21 cellular contexts compared by ENCODE assay signal in the genomic region with DNA sequence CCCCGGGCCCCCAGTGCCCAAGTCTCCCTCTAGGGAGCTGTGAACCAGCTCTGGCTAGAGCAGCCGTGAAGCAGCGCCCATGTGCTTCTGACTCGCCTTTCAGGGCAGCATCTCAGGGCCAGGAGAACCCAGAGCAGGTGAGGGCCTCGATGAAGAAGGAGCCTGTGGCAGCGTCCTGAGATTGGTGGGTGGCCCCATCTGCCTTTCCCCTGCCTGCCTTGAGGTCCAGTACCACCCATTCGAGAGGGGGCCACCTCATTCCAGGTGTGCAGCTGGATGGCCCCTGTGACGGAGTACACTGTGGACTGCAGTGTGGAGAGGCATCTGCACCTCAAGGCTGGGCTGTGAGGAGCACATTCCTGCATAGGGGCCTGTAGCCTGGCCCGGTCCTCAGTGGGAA.
DNase-seq lines count a peak whose midpoint lies in the region; ATAC-seq, FAIRE-seq and TF ChIP-seq lines count a peak whose summit lies in the region.
"Had no signal": no experiment of that assay in that cellular context is flagged by ENCODE, and none has a peak within 500 bp of the region (broad histone marks: within the 10 kb centered on the region; RNA-seq: fewer than 3 reads in every experiment).

No MANE protein-coding gene starts in this region.

- DNase-seq in activated naive CD4-positive, alpha-beta T cell treated with anti-CD3 and anti-CD28 coated beads, Interleukin-2, amount 50 U/mL, for 72 hours (ENCODE audit: low spot score in 2 of 2): no peak
- no peak for DNase-seq in activated naive CD4-positive, alpha-beta T cell treated with Interleukin-2 at 50 U/mL for 16 hours
- DNase-seq in K562 (ENCODE audit: extremely low read depth in 1 of 4, low spot score in 3 of 4): no peak
- no peak for DNase-seq in stimulated activated effector memory CD8-positive, alpha-beta T cell treated with anti-CD3 and anti-CD28 coated beads, Interleukin-12 subunit alpha, Interleukin-12 subunit beta, amount 100 ng/mL, for 72 hours (ENCODE audit: low spot score in 2 of 2)
- DNase-seq in stimulated activated CD4-positive, alpha-beta T cell treated with anti-CD3 and anti-CD28 coated beads, Interleukin-15, amount 100 ng/mL, for 24 hours: no peak
- DNase-seq: BE2C; CD8-positive, alpha-beta T cell; COR-L47; DMS153; DMS79 treated with DMSO at 0.1 percent for 48 hours; EL had no signal

- no peak overlapping the region for H3K27ac ChIP-seq in K562 (ENCODE audit: extremely low read depth, low read depth, low read length)
- H3K27ac ChIP-seq: C4-2B had no signal

- in situ Hi-C loops in K562 (cut with MboI): no loop called here

- H3K4me3 Mint-ChIP-seq in stimulated activated effector memory CD8-positive, alpha-beta T cell treated with anti-CD3 and anti-CD28 coated beads, Interleukin-12 subunit alpha, Interleukin-12 subunit beta, amount 100 ng/mL, for 72 hours: no peak overlapping the region
- H3K4me3 Mint-ChIP-seq: CD8-positive, alpha-beta T cell had no signal

- no peak overlapping the region for H3K4me3 ChIP-seq in K562

- H3K9me1 ChIP-seq in K562 (ENCODE audit: control insufficient read depth, insufficient read depth, low read length): peaks cover 4% of the 10 kb centered on the region

- H3K27me3 ChIP-seq in K562 (ENCODE audit: control insufficient read depth in 2 of 2, insufficient read depth in 2 of 2, low read length in 2 of 2): no peaks in the 10 kb centered on the region
- H3K27me3 ChIP-seq: BE2C had no signal

- peak; percentile 12 for TF ChIP-seq POLR2A in GM19193 (IDR thresholded peaks at IDR 0.05; ENCODE audit: extremely low read depth, insufficient read depth, insufficient read length)
- no peak for TF ChIP-seq POLR2A in K562 (conservative IDR thresholded peaks at IDR 0.05)

- no peak for TF ChIP-seq RAD21 in K562 (CRISPR knock-in tag; conservative IDR thresholded peaks at IDR 0.05 in 1 of 2, IDR thresholded peaks at IDR 0.05 in 1 of 2)

- peaks cover 25 to 53% of the 10 kb centered on the region in 2 donors for H3K36me3 Mint-ChIP-seq in activated naive CD4-positive, alpha-beta T cell treated with anti-CD3 and anti-CD28 coated beads, Interleukin-2, amount 50 U/mL, for 72 hours
- H3K36me3 Mint-ChIP-seq in stimulated activated effector memory CD8-positive, alpha-beta T cell treated with anti-CD3 and anti-CD28 coated beads, Interleukin-12 subunit alpha, Interleukin-12 subunit beta, amount 100 ng/mL, for 72 hours: peaks cover 83% of the 10 kb centered on the region

- H4K20me1 ChIP-seq in K562 (replicated peaks; ENCODE audit: control insufficient read depth, insufficient read depth, low read length): no peaks in the 10 kb centered on the region; the same call in 1 of the 2 replicates

- TF ChIP-seq EP300 in K562 (IDR thresholded peaks at IDR 0.05; ENCODE audit: low read length): no peak

- no peak for TF ChIP-seq CTCF in K562 (IDR thresholded peaks at IDR 0.05 in 2 of 3, conservative IDR thresholded peaks at IDR 0.05 in 1 of 3; ENCODE audit: insufficient read depth in 2 of 3, low read depth in 1 of 3, low read length in 3 of 3)

- intact Hi-C loops in K562 (cut with micrococcal nuclease): no loop called here

- peaks cover 72% of the 10 kb centered on the region; the same call in 2 of the 3 replicates for H3K36me3 ChIP-seq in K562 (ENCODE audit: control insufficient read depth, insufficient read depth, low read length)

- H3K4me1 ChIP-seq in K562 (replicated peaks in 1 of 2; ENCODE audit: control insufficient read depth in 2 of 2, insufficient read depth in 2 of 2, low read length in 2 of 2): peaks cover 0 to 5% of the 10 kb centered on the region in 2 experiments; a peak in 2 of 5 replicates
- H3K4me1 ChIP-seq: BE2C had no signal

- H3K4me2 ChIP-seq in K562 (ENCODE audit: insufficient read depth, low read length): no peak overlapping the region

- 80% methylated on average over 7 of the region's 9 CpGs for WGBS in K562 (ENCODE audit: insufficient coverage, low coverage, missing lambda C conversion rate)

- BruUV-seq in K562 (replicated peaks; lab: Mats Ljungman, UMichigan): no TSS peak

- H3K9me3 ChIP-seq in K562 (replicated peaks; ENCODE audit: control insufficient read depth, insufficient read depth, low read depth, low read length): no peaks in the 10 kb centered on the region
- H3K9me3 ChIP-seq: BE2C had no signal

- H3K4me1 Mint-ChIP-seq in stimulated activated effector memory CD8-positive, alpha-beta T cell treated with anti-CD3 and anti-CD28 coated beads, Interleukin-12 subunit alpha, Interleukin-12 subunit beta, amount 100 ng/mL, for 72 hours: peaks cover 50% of the 10 kb centered on the region

- CTCF ChIA-PET in K562 (lab: Yijun Ruan, JAX; ENCODE audit: low intra/inter-chr PET ratio): no interaction called here

- POLR2A ChIA-PET in K562 (lab: Yijun Ruan, JAX): no interaction called here

- H3K79me2 ChIP-seq in K562 (ENCODE audit: control insufficient read depth, insufficient read depth, low read length): peaks cover 12% of the 10 kb centered on the region

- no peak for FAIRE-seq in K562 (lab: Jason Lieb, UNC)
- FAIRE-seq: A204.1, D721Med, G401.6, GM12891, GM19239, HTR-8/SVneo had no signal

- no peak overlapping the region for H2AFZ ChIP-seq in K562 (ENCODE audit: low read depth, low read length)

- no peak overlapping the region; a peak in 1 of 4 replicates for H3K9ac ChIP-seq in K562 (ENCODE audit: insufficient read depth in 1 of 2, low read depth in 2 of 2, low read length in 2 of 2)

- H3K27ac Mint-ChIP-seq in activated naive CD4-positive, alpha-beta T cell treated with anti-CD3 and anti-CD28 coated beads, Interleukin-2, amount 50 U/mL, for 72 hours: peak overlapping the region; percentile 36 to 68
- H3K27ac Mint-ChIP-seq in stimulated activated effector memory CD8-positive, alpha-beta T cell treated with anti-CD3 and anti-CD28 coated beads, Interleukin-12 subunit alpha, Interleukin-12 subunit beta, amount 100 ng/mL, for 72 hours: peak overlapping the region; percentile 37
- H3K27ac Mint-ChIP-seq: CD8-positive, alpha-beta T cell had no signal

- ATAC-seq in activated naive CD4-positive, alpha-beta T cell treated with anti-CD3 and anti-CD28 coated beads, Interleukin-2, amount 50 U/mL, for 72 hours: peak in 1 of 2 donors; percentile 3
- ATAC-seq in K562: no peak
- ATAC-seq in stimulated activated effector memory CD8-positive, alpha-beta T cell treated with anti-CD3 and anti-CD28 coated beads, Interleukin-12 subunit alpha, Interleukin-12 subunit beta, amount 100 ng/mL, for 72 hours: no peak
- ATAC-seq in GM18498 (IDR thresholded peaks at IDR 0.05; ENCODE audit: unreplicated experiment): no peak
- ATAC-seq: CD8-positive, alpha-beta T cell; HCT116 had no signal

- H3K9me3 Mint-ChIP-seq in activated naive CD4-positive, alpha-beta T cell treated with anti-CD3 and anti-CD28 coated beads, Interleukin-2, amount 50 U/mL, for 72 hours: peaks cover 0 to 3% of the 10 kb centered on the region in 2 donors
- H3K9me3 Mint-ChIP-seq in stimulated activated effector memory CD8-positive, alpha-beta T cell treated with anti-CD3 and anti-CD28 coated beads, Interleukin-12 subunit alpha, Interleukin-12 subunit beta, amount 100 ng/mL, for 72 hours: no peaks in the 10 kb centered on the region
- H3K9me3 Mint-ChIP-seq: CD8-positive, alpha-beta T cell had no signal

TF ChIP-seq in K562, 482 proteins besides CTCF, POLR2A, EP300 and RAD21:
- TF ChIP-seq POU5F1 (IDR thresholded peaks at IDR 0.05; ENCODE audit: borderline replicate concordance, low read depth, low read length, partially characterized antibody) (no peak), RBFOX2 (IDR thresholded peaks at IDR 0.05; ENCODE audit: low read depth, low read length) (0 out of 2 replicates have a peak, but pooled peaks have one; percentile 19), RBM39 (optimal IDR thresholded peaks at IDR 0.05; ENCODE audit: low read depth, low read length) (no peak)
